Comparison of ENCODE assay signal across 11 cellular contexts in the genomic region with DNA sequence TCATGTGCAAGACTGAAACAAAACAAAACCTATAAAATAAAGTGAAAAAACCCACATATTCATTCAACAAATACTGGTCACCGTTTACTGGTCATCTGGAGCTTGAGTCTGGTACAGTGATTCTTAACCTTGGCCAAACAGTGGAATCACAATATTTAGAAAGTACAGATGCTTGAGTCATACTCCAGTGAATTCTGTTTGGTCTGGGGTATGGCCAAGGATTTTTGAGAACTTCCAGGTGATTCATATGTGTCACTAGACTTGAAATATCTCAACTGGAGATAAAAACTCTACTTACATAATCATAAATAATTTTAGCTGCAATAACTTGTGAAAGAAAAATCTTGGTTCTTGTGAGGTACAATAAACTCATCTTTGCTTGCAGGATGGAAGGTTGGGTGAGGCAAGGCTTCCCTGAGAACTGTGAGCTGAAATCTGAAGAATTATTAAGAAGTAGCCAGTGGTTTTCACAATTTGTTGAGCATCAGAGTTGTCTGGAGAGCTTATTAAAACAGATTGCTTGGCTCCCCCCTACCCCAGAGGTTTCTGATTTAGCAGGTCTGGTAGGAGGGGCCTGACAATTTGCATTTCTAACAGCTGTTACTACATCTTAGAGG. TPM values are rescaled to one million over a fixed set of nuclear protein-coding genes. Genes with fewer than 3 reads are reported as not detected.
A peak's percentile ranks its signal among the peaks of the same experiment; 100 is the strongest.
DNase-seq lines count a peak whose midpoint lies in the region; ATAC-seq, FAIRE-seq and TF ChIP-seq lines count a peak whose summit lies in the region.
"Had no signal": no experiment of that assay in that cellular context is flagged by ENCODE, and none has a peak within 500 bp of the region (broad histone marks: within the 10 kb centered on the region; RNA-seq: fewer than 3 reads in every experiment).

No MANE protein-coding gene starts in this region.

- H3K9me3 ChIP-seq in thoracic aorta = no peaks in the 10 kb centered on the region
- H3K9me3 ChIP-seq: lower lobe of right lung had no signal

- ATAC-seq in thoracic aorta (ENCODE audit: insufficient number of reproducible peaks, low FRiP score, low read depth) (peak; percentile 50), GM18502 (IDR thresholded peaks at IDR 0.05; ENCODE audit: poor library complexity, unreplicated experiment) (no peak), HG03354 (IDR thresholded peaks at IDR 0.05; ENCODE audit: poor library complexity, severe bottlenecking, unreplicated experiment) (no peak)
- ATAC-seq: stimulated activated naive CD8-positive, alpha-beta T cell treated with anti-CD3 and anti-CD28 coated beads, Interleukin-15, Interleukin-2, amounts not matched to agents 100 U/mL and 50 U/mL, for 24 hours had no signal

- FAIRE-seq in H54 (lab: Jason Lieb, UNC) (peak; percentile 86), D721Med (lab: Jason Lieb, UNC) (no peak)

- TF ChIP-seq CTCF in foreskin fibroblast (IDR thresholded peaks at IDR 0.05; ENCODE audit: low read depth, low read length) (no peak), thoracic aorta (IDR thresholded peaks at IDR 0.05) (no peak), D721Med (IDR thresholded peaks at IDR 0.05; ENCODE audit: insufficient read depth, missing control alignments) (no peak)

- H3K4me3 ChIP-seq in foreskin fibroblast (ENCODE audit: low read depth in 1 of 2, low read length in 2 of 2) = no peak overlapping the region
- no peak overlapping the region for H3K4me3 ChIP-seq in thoracic aorta
- H3K4me3 ChIP-seq: lower lobe of right lung had no signal

- H3K36me3 ChIP-seq in thoracic aorta = no peaks in the 10 kb centered on the region
- H3K36me3 ChIP-seq: lower lobe of right lung, WERI-Rb-1 had no signal

- DNase-seq in H54 (ENCODE audit: insufficient read length, low spot score) = peak; percentile 33
- DNase-seq in amniotic epithelial cell (ENCODE audit: low read depth) = peak; percentile 88
- DNase-seq in foreskin fibroblast = peak; percentile 57 to 73
- no peak for DNase-seq in thoracic aorta (ENCODE audit: low spot score)
- DNase-seq in D721Med (ENCODE audit: insufficient read length, low spot score) = no peak
- DNase-seq: Calu3; lower lobe of right lung; stimulated activated naive CD8-positive, alpha-beta T cell treated with anti-CD3 and anti-CD28 coated beads, Interleukin-15, Interleukin-2, amounts not matched to agents 100 U/mL and 50 U/mL, for 24 hours; WERI-Rb-1 had no signal

- H3K27me3 ChIP-seq in thoracic aorta (replicated peaks; ENCODE audit: insufficient read depth) = no peaks in the 10 kb centered on the region

- H3K4me1 ChIP-seq in thoracic aorta (ENCODE audit: control insufficient read depth in 1 of 2, low read depth in 2 of 2) = peaks cover 0 to 15% of the 10 kb centered on the region in 2 donors
- H3K4me1 ChIP-seq: lower lobe of right lung had no signal

- TF ChIP-seq POLR2A in H54 (IDR thresholded peaks at IDR 0.05; ENCODE audit: low read depth, low read length) = no peak

- no peak overlapping the region for H3K27ac ChIP-seq in thoracic aorta
- H3K27ac ChIP-seq: lower lobe of right lung, WERI-Rb-1 had no signal

RNA-seq across cellular contexts. Expression of gene NEK11, which starts 9.6 kb away (rescaled TPM):
- 10 to 100 TPM in 1 of 2 donors, 1 to 10 TPM in 1; 1.8 to 10.3 TPM for total RNA-seq in thoracic aorta

RNA-seq across cellular contexts. Expression of gene ASTE1, which starts 9.7 kb away (rescaled TPM):
- total RNA-seq in thoracic aorta = 1 to 10 TPM; 4.6 to 6.3 TPM

Comparison
In these comparisons a context has a peak if more than half of its experiments do, and no peak if none do; other contexts are left out.
1. DNase-seq: peak in H54 (single experiment), amniotic epithelial cell (single experiment) and foreskin fibroblast (2 of 2); none in thoracic aorta (single experiment) and D721Med (single experiment).